10 cellular contexts compared by ENCODE assay signal in the genomic region with DNA sequence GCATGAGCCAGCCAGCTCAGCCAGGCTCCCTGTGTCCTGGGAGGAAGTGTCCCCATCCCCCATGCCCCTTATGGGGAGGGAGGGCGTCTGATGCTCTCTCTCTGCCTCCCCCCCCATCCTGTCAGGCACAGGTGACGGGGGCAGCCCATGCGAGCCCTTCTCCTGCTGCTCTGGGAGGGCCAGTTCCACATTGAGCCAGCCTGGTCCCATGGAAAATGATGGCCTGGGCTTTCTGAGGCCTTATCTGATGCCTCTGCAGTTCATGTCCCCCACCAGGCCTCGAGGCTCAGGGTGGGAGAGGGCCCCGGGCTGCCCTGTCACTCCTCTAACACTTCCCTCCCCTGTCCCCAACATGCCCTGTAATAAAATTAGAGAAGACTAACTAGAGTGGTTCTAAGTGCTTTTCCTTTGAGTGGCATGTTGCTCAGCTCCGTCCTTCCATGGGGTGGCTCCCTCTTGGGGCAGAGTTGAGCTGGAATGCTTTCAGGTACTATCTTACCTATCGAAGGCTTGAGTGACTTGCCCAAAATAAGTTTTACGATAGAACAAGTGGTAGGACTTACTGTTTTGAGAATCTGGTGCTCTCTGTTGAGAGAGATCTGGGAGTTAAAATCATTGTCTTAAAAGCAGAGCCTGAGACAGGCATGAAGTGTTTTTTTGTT. TPM values are rescaled to one million over a fixed set of nuclear protein-coding genes. Genes with fewer than 3 reads are reported as not detected.
DNase-seq lines count a peak whose midpoint lies in the region; ATAC-seq and TF ChIP-seq lines count a peak whose summit lies in the region.
"Had no signal": no experiment of that assay in that cellular context is flagged by ENCODE, and none has a peak within 500 bp of the region (broad histone marks: within the 10 kb centered on the region; RNA-seq: fewer than 3 reads in every experiment).

No MANE protein-coding gene starts in this region.

- H3K4me1 ChIP-seq in CD4-positive, CD25-positive, alpha-beta regulatory T cell (ENCODE audit: control insufficient read depth, insufficient read depth, low read length, poor library complexity, severe bottlenecking), result peaks cover 23% of the 10 kb centered on the region
- H3K4me1 ChIP-seq in naive thymus-derived CD4-positive, alpha-beta T cell (ENCODE audit: control insufficient read depth in 2 of 2, insufficient read depth in 2 of 2, low read length in 2 of 2), result peaks cover 19 to 28% of the 10 kb centered on the region in 2 donors
- H3K4me1 ChIP-seq in effector memory CD4-positive, alpha-beta T cell (ENCODE audit: control insufficient read depth, insufficient read depth, low read length, poor library complexity, severe bottlenecking), result peaks cover 24% of the 10 kb centered on the region

- H3K4me1 Mint-ChIP-seq in CD4-positive, CD25-positive, alpha-beta regulatory T cell, result peaks cover 5 to 40% (median 16%) of the 10 kb centered on the region in 4 donors
- peaks cover 29 to 53% (median 42%) of the 10 kb centered on the region in 7 donors for H3K4me1 Mint-ChIP-seq in naive thymus-derived CD4-positive, alpha-beta T cell

- no peaks in the 10 kb centered on the region for H3K27me3 ChIP-seq in CD4-positive, CD25-positive, alpha-beta regulatory T cell (ENCODE audit: control insufficient read depth, insufficient read depth, low read length)
- H3K27me3 ChIP-seq in brain microvascular endothelial cell (replicated peaks), result no peaks in the 10 kb centered on the region
- no peaks in the 10 kb centered on the region for H3K27me3 ChIP-seq in naive thymus-derived CD4-positive, alpha-beta T cell (ENCODE audit: control insufficient read depth in 2 of 2, insufficient read depth in 2 of 2, low read length in 2 of 2)
- H3K27me3 ChIP-seq in effector memory CD4-positive, alpha-beta T cell (replicated peaks; ENCODE audit: control insufficient read depth, insufficient read depth, low read length, poor library complexity, severe bottlenecking), result no peaks in the 10 kb centered on the region

- no peaks in the 10 kb centered on the region for H3K36me3 ChIP-seq in CD4-positive, CD25-positive, alpha-beta regulatory T cell (ENCODE audit: control insufficient read depth, insufficient read depth, low read length)
- H3K36me3 ChIP-seq in brain microvascular endothelial cell (replicated peaks), result no peaks in the 10 kb centered on the region
- H3K36me3 ChIP-seq in naive thymus-derived CD4-positive, alpha-beta T cell (ENCODE audit: control insufficient read depth in 2 of 3, insufficient read depth in 3 of 3, low read length in 3 of 3), result peaks cover 0 to 38% (median 0%) of the 10 kb centered on the region in 3 experiments
- H3K36me3 ChIP-seq in effector memory CD4-positive, alpha-beta T cell (ENCODE audit: control insufficient read depth, insufficient read depth, low read length), result peaks cover 10% of the 10 kb centered on the region

- no peak overlapping the region for H3K27ac ChIP-seq in CD4-positive, CD25-positive, alpha-beta regulatory T cell (ENCODE audit: insufficient read depth, low read length, poor library complexity, severe bottlenecking)
- no peak overlapping the region for H3K27ac ChIP-seq in brain microvascular endothelial cell
- H3K27ac ChIP-seq in naive thymus-derived CD4-positive, alpha-beta T cell (ENCODE audit: low read depth, low read length), result peak overlapping the region; percentile 26
- H3K27ac ChIP-seq in effector memory CD4-positive, alpha-beta T cell (ENCODE audit: insufficient read depth, low read length, poor library complexity, severe bottlenecking), result no peak overlapping the region
- H3K27ac ChIP-seq: HL-60 had no signal

- H3K36me3 Mint-ChIP-seq in CD4-positive, CD25-positive, alpha-beta regulatory T cell, result peaks cover 12% of the 10 kb centered on the region
- H3K36me3 Mint-ChIP-seq in naive thymus-derived CD4-positive, alpha-beta T cell, result peaks cover 0 to 8% (median 3%) of the 10 kb centered on the region in 5 donors

- POLR2A ChIA-PET in naive thymus-derived CD4-positive, alpha-beta T cell (lab: Charles Lee), result interaction anchor here (0.8 to 3.2 kb wide), 6 partner anchors 15 to 269 kb away, joined by 3 to 25 read pairs (median 10); no protein-coding TSS in a partner anchor

- no peak for DNase-seq in CD4-positive, CD25-positive, alpha-beta regulatory T cell
- DNase-seq in HuH-7 (ENCODE audit: low spot score) (peak; percentile 60), brain microvascular endothelial cell (no peak), NCI-H1694 treated with DMSO at 0.1 percent for 48 hours (lab: John Stamatoyannopoulos, UW) (no peak)
- DNase-seq in naive thymus-derived CD4-positive, alpha-beta T cell, result no peak
- DNase-seq in effector memory CD4-positive, alpha-beta T cell, result no peak

- H3K4me3 Mint-ChIP-seq in CD4-positive, CD25-positive, alpha-beta regulatory T cell, result peak overlapping the region; percentile 82 to 94 (median 86)
- peak overlapping the region; percentile 81 to 100 (median 96) for H3K4me3 Mint-ChIP-seq in naive thymus-derived CD4-positive, alpha-beta T cell

- in situ Hi-C loops in brain microvascular endothelial cell (cut with HindIII; ENCODE audit: low pct_ligation_motif_present, low sequenced_read_pairs), result no loop called here

- H3K27me3 Mint-ChIP-seq in CD4-positive, CD25-positive, alpha-beta regulatory T cell, result no peaks in the 10 kb centered on the region
- H3K27me3 Mint-ChIP-seq in naive thymus-derived CD4-positive, alpha-beta T cell, result no peaks in the 10 kb centered on the region

- TF ChIP-seq CTCF in brain microvascular endothelial cell (IDR thresholded peaks at IDR 0.05; ENCODE audit: low read depth, low read length, missing control alignments), result peak; percentile 36

- no peaks in the 10 kb centered on the region for H3K9me3 ChIP-seq in CD4-positive, CD25-positive, alpha-beta regulatory T cell (ENCODE audit: control insufficient read depth in 2 of 2, low read length in 2 of 2)
- H3K9me3 ChIP-seq in naive thymus-derived CD4-positive, alpha-beta T cell (ENCODE audit: control insufficient read depth in 2 of 3, low read length in 3 of 3), result no peaks in the 10 kb centered on the region
- H3K9me3 ChIP-seq in effector memory CD4-positive, alpha-beta T cell (ENCODE audit: control insufficient read depth, low read length), result no peaks in the 10 kb centered on the region

- H3K9me3 Mint-ChIP-seq in CD4-positive, CD25-positive, alpha-beta regulatory T cell, result no peaks in the 10 kb centered on the region
- peaks cover 0 to 12% (median 0%) of the 10 kb centered on the region in 11 donors for H3K9me3 Mint-ChIP-seq in naive thymus-derived CD4-positive, alpha-beta T cell

- intact Hi-C loops in naive thymus-derived CD4-positive, alpha-beta T cell (cut with micrococcal nuclease), result loop anchor here in 1 of 2 donors (10.0 kb wide), 1 partner anchor 573 kb away; the partner anchor contains the start of gene RSRP1

- peak overlapping the region; percentile 85 to 96 (median 93) for H3K27ac Mint-ChIP-seq in CD4-positive, CD25-positive, alpha-beta regulatory T cell
- H3K27ac Mint-ChIP-seq in naive thymus-derived CD4-positive, alpha-beta T cell, result peak overlapping the region; percentile 34 to 99 (median 93)

- ATAC-seq in CD4-positive, CD25-positive, alpha-beta regulatory T cell (ENCODE audit: low read depth in 2 of 2), result no peak
- no peak for ATAC-seq in naive thymus-derived CD4-positive, alpha-beta T cell
- ATAC-seq in GM18520 (IDR thresholded peaks at IDR 0.05; ENCODE audit: unreplicated experiment), result no peak
- ATAC-seq in HG02885 (IDR thresholded peaks at IDR 0.05; ENCODE audit: poor library complexity, unreplicated experiment), result no peak
- ATAC-seq: right cardiac atrium had no signal

- CTCF ChIA-PET in naive thymus-derived CD4-positive, alpha-beta T cell (lab: Charles Lee), result interaction anchor here (0.6 to 1.1 kb wide), 3 partner anchors 8 to 399 kb away, joined by 3 to 7 read pairs (median 3); no protein-coding TSS in a partner anchor

- no peak overlapping the region for H3K4me3 ChIP-seq in CD4-positive, CD25-positive, alpha-beta regulatory T cell (ENCODE audit: low read depth, low read length)
- H3K4me3 ChIP-seq in brain microvascular endothelial cell (ENCODE audit: low read depth, low read length), result no peak overlapping the region
- H3K4me3 ChIP-seq in naive thymus-derived CD4-positive, alpha-beta T cell (ENCODE audit: low read length), result no peak overlapping the region
- H3K4me3 ChIP-seq in effector memory CD4-positive, alpha-beta T cell (ENCODE audit: insufficient read depth, low read depth, low read length, poor library complexity, severe bottlenecking), result no peak overlapping the region

RNA-seq across cellular contexts. Expression of gene MTFR1L, which starts 1.8 kb away (rescaled TPM):
- 32.9 TPM for total RNA-seq in CD4-positive, CD25-positive, alpha-beta regulatory T cell
- polyA plus RNA-seq in CD4-positive, CD25-positive, alpha-beta regulatory T cell, result 10 to 100 TPM; 29.7 to 56.1 (median 32.4) TPM
- total RNA-seq in naive thymus-derived CD4-positive, alpha-beta T cell, result 10 to 100 TPM; 39.6 to 60.2 (median 42.3) TPM
- 10 to 100 TPM; 42.4 to 51.2 TPM for polyA plus RNA-seq in naive thymus-derived CD4-positive, alpha-beta T cell

RNA-seq across cellular contexts. Expression of gene SELENON, which starts 18.0 kb away (rescaled TPM):
- 19.2 TPM for total RNA-seq in CD4-positive, CD25-positive, alpha-beta regulatory T cell
- 1 to 10 TPM; 1.2 to 2.7 (median 2.0) TPM for polyA plus RNA-seq in CD4-positive, CD25-positive, alpha-beta regulatory T cell
- 10 to 100 TPM; 11.9 to 27.7 (median 25.8) TPM for total RNA-seq in naive thymus-derived CD4-positive, alpha-beta T cell
- 1 to 10 TPM; 2.6 to 5.6 TPM for polyA plus RNA-seq in naive thymus-derived CD4-positive, alpha-beta T cell

RNA-seq across cellular contexts. Expression of gene AUNIP, which starts 41.3 kb away (rescaled TPM):
- not detected for total RNA-seq in CD4-positive, CD25-positive, alpha-beta regulatory T cell
- polyA plus RNA-seq in CD4-positive, CD25-positive, alpha-beta regulatory T cell, result under 1 TPM in 3 of 4 donors, not detected in 1; 0.15 to 0.26 (median 0.20) TPM
- 1 to 10 TPM in 1 of 5 experiments, under 1 TPM in 1, not detected in 3; 0.83 to 4.3 TPM for total RNA-seq in naive thymus-derived CD4-positive, alpha-beta T cell
- not detected for polyA plus RNA-seq in naive thymus-derived CD4-positive, alpha-beta T cell
- polyA plus RNA-seq: right cardiac atrium had no signal

RNA-seq across cellular contexts. Expression of gene PAQR7, which starts 57.5 kb away (rescaled TPM):
- total RNA-seq in CD4-positive, CD25-positive, alpha-beta regulatory T cell, result 1.6 TPM
- under 1 TPM in 2 of 4 donors, not detected in 2; 0.24 to 0.42 TPM for polyA plus RNA-seq in CD4-positive, CD25-positive, alpha-beta regulatory T cell
- 1 to 10 TPM; 3.4 to 6.0 (median 4.0) TPM for total RNA-seq in naive thymus-derived CD4-positive, alpha-beta T cell
- under 1 TPM; 0.21 to 0.51 TPM for polyA plus RNA-seq in naive thymus-derived CD4-positive, alpha-beta T cell
